1 cellular context compared by ENCODE assay signal in the genomic region with DNA sequence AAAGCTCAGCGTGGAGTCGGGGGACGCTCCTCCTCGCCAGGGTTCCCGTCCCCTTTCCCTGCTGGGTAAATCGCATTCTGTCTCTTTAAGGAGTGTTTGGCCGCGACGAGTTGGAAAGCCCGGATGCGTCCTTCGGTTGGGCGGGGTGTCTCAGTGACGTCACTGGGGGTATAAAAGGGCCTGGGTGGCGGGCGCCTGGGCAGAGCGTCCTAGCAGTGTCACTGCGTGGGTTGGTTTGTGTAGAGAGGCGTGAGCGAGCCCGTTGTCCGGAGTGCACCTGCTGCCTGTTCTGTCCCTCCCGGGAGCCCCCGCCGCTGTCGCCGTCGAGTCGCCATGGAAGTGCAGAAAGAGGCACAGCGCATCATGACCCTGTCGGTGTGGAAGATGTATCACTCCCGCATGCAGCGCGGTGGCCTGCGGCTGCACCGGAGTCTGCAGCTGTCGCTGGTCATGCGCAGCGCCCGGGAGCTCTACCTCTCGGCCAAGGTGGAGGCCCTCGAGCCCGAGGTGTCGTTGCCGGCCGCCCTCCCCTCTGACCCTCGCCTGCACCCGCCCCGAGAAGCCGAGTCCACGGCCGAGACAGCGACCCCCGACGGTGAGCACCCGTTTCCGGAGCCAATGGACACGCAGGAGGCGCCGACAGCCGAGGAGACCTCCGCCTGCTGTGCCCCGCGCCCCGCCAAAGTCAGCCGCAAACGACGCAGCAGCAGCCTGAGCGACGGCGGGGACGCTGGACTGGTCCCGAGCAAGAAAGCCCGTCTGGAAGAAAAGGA.
TF ChIP-seq lines count a peak whose summit lies in the region.

No MANE protein-coding gene starts in this region.

TF ChIP-seq in HEK293, 187 proteins besides CTCF, POLR2A, EP300 and RAD21 (continued from another document and continues in another):
- TF ChIP-seq SALL2 (tag by site-specific recombination; IDR thresholded peaks at IDR 0.05; ENCODE audit: borderline replicate concordance) (peak; percentile 57; the same call in 1 of the 2 replicates), GLIS2 (tag by site-specific recombination; IDR thresholded peaks at IDR 0.05) (peak; percentile 58), SCRT1 (tag by site-specific recombination; IDR thresholded peaks at IDR 0.05; ENCODE audit: borderline replicate concordance) (peak; percentile 79), ZNF658 (tag by site-specific recombination; IDR thresholded peaks at IDR 0.05) (no peak), ZNF558 (tag by site-specific recombination; IDR thresholded peaks at IDR 0.05) (no peak), ZNF112 (tag by site-specific recombination; IDR thresholded peaks at IDR 0.05) (no peak), ZNF791 (tag by site-specific recombination; IDR thresholded peaks at IDR 0.05) (0 out of 2 replicates have a peak, but pooled peaks have one; percentile 29), ZBTB48 (tag by site-specific recombination; IDR thresholded peaks at IDR 0.05) (0 out of 2 replicates have a peak, but pooled peaks have one; percentile 33), ZBTB20 (tag by site-specific recombination; IDR thresholded peaks at IDR 0.05) (peak; percentile 70; the same call in 1 of the 2 replicates), ZNF626 (tag by site-specific recombination; IDR thresholded peaks at IDR 0.05) (no peak), ZNF544 (tag by site-specific recombination; IDR thresholded peaks at IDR 0.05) (no peak), ZIC2 (tag by site-specific recombination; IDR thresholded peaks at IDR 0.05) (peak; percentile 88), ZNF670 (tag by site-specific recombination; IDR thresholded peaks at IDR 0.05; ENCODE audit: low read depth) (no peak), ZNF623 (tag by site-specific recombination; IDR thresholded peaks at IDR 0.05) (peak; percentile 49), ZBTB1 (tag by site-specific recombination; IDR thresholded peaks at IDR 0.05) (peak; percentile 74), IKZF3 (tag by site-specific recombination; IDR thresholded peaks at IDR 0.05) (peak; percentile 89), ZNF366 (tag by site-specific recombination; conservative IDR thresholded peaks at IDR 0.05) (0 out of 2 replicates have a peak, but pooled peaks have one; percentile 45), ZNF521 (tag by site-specific recombination; IDR thresholded peaks at IDR 0.05) (no peak), ZNF133 (tag by site-specific recombination; IDR thresholded peaks at IDR 0.05) (no peak; the same call in 1 of the 2 replicates)
- TF ChIP-seq, protein P1, sequence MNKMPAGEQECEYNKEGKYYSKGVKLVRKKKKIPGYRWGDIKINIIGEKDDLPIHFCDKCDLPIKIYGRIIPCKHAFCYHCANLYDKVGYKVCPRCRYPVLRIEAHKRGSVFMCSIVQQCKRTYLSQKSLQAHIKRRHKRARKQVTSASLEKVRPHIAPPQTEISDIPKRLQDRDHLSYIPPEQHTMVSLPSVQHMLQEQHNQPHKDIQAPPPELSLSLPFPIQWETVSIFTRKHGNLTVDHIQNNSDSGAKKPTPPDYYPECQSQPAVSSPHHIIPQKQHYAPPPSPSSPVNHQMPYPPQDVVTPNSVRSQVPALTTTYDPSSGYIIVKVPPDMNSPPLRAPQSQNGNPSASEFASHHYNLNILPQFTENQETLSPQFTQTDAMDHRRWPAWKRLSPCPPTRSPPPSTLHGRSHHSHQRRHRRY (tag by site-specific recombination; IDR thresholded peaks at IDR 0.05), result peak; percentile 39; the same call in 1 of the 2 replicates
- TF ChIP-seq, protein P2, sequence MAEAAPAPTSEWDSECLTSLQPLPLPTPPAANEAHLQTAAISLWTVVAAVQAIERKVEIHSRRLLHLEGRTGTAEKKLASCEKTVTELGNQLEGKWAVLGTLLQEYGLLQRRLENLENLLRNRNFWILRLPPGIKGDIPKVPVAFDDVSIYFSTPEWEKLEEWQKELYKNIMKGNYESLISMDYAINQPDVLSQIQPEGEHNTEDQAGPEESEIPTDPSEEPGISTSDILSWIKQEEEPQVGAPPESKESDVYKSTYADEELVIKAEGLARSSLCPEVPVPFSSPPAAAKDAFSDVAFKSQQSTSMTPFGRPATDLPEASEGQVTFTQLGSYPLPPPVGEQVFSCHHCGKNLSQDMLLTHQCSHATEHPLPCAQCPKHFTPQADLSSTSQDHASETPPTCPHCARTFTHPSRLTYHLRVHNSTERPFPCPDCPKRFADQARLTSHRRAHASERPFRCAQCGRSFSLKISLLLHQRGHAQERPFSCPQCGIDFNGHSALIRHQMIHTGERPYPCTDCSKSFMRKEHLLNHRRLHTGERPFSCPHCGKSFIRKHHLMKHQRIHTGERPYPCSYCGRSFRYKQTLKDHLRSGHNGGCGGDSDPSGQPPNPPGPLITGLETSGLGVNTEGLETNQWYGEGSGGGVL (tag by site-specific recombination; IDR thresholded peaks at IDR 0.05), result 0 out of 2 replicates have a peak, but pooled peaks have one; percentile 28
- TF ChIP-seq, protein P3, sequence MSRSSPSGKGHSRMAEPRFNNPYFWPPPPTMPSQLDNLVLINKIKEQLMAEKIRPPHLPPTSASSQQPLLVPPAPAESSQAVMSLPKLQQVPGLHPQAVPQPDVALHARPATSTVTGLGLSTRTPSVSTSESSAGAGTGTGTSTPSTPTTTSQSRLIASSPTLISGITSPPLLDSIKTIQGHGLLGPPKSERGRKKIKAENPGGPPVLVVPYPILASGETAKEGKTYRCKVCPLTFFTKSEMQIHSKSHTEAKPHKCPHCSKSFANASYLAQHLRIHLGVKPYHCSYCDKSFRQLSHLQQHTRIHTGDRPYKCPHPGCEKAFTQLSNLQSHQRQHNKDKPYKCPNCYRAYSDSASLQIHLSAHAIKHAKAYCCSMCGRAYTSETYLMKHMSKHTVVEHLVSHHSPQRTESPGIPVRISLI (tag by site-specific recombination; IDR thresholded peaks at IDR 0.05), result no peak
- TF ChIP-seq, protein P4, sequence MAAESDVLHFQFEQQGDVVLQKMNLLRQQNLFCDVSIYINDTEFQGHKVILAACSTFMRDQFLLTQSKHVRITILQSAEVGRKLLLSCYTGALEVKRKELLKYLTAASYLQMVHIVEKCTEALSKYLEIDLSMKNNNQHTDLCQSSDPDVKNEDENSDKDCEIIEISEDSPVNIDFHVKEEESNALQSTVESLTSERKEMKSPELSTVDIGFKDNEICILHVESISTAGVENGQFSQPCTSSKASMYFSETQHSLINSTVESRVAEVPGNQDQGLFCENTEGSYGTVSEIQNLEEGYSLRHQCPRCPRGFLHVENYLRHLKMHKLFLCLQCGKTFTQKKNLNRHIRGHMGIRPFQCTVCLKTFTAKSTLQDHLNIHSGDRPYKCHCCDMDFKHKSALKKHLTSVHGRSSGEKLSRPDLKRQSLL (tag by site-specific recombination; IDR thresholded peaks at IDR 0.05), result 0 out of 2 replicates have a peak, but pooled peaks have one; percentile 38
- TF ChIP-seq, protein P5, sequence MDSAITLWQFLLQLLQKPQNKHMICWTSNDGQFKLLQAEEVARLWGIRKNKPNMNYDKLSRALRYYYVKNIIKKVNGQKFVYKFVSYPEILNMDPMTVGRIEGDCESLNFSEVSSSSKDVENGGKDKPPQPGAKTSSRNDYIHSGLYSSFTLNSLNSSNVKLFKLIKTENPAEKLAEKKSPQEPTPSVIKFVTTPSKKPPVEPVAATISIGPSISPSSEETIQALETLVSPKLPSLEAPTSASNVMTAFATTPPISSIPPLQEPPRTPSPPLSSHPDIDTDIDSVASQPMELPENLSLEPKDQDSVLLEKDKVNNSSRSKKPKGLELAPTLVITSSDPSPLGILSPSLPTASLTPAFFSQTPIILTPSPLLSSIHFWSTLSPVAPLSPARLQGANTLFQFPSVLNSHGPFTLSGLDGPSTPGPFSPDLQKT (IDR thresholded peaks at IDR 0.05; ENCODE audit: borderline replicate concordance, low read depth, low read length), result no peak
- TF ChIP-seq, protein P6, sequence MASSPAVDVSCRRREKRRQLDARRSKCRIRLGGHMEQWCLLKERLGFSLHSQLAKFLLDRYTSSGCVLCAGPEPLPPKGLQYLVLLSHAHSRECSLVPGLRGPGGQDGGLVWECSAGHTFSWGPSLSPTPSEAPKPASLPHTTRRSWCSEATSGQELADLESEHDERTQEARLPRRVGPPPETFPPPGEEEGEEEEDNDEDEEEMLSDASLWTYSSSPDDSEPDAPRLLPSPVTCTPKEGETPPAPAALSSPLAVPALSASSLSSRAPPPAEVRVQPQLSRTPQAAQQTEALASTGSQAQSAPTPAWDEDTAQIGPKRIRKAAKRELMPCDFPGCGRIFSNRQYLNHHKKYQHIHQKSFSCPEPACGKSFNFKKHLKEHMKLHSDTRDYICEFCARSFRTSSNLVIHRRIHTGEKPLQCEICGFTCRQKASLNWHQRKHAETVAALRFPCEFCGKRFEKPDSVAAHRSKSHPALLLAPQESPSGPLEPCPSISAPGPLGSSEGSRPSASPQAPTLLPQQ (tag by site-specific recombination; IDR thresholded peaks at IDR 0.05), result peak; percentile 46
- TF ChIP-seq, protein P7, sequence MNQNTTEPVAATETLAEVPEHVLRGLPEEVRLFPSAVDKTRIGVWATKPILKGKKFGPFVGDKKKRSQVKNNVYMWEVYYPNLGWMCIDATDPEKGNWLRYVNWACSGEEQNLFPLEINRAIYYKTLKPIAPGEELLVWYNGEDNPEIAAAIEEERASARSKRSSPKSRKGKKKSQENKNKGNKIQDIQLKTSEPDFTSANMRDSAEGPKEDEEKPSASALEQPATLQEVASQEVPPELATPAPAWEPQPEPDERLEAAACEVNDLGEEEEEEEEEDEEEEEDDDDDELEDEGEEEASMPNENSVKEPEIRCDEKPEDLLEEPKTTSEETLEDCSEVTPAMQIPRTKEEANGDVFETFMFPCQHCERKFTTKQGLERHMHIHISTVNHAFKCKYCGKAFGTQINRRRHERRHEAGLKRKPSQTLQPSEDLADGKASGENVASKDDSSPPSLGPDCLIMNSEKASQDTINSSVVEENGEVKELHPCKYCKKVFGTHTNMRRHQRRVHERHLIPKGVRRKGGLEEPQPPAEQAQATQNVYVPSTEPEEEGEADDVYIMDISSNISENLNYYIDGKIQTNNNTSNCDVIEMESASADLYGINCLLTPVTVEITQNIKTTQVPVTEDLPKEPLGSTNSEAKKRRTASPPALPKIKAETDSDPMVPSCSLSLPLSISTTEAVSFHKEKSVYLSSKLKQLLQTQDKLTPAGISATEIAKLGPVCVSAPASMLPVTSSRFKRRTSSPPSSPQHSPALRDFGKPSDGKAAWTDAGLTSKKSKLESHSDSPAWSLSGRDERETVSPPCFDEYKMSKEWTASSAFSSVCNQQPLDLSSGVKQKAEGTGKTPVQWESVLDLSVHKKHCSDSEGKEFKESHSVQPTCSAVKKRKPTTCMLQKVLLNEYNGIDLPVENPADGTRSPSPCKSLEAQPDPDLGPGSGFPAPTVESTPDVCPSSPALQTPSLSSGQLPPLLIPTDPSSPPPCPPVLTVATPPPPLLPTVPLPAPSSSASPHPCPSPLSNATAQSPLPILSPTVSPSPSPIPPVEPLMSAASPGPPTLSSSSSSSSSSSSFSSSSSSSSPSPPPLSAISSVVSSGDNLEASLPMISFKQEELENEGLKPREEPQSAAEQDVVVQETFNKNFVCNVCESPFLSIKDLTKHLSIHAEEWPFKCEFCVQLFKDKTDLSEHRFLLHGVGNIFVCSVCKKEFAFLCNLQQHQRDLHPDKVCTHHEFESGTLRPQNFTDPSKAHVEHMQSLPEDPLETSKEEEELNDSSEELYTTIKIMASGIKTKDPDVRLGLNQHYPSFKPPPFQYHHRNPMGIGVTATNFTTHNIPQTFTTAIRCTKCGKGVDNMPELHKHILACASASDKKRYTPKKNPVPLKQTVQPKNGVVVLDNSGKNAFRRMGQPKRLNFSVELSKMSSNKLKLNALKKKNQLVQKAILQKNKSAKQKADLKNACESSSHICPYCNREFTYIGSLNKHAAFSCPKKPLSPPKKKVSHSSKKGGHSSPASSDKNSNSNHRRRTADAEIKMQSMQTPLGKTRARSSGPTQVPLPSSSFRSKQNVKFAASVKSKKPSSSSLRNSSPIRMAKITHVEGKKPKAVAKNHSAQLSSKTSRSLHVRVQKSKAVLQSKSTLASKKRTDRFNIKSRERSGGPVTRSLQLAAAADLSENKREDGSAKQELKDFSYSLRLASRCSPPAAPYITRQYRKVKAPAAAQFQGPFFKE (tag by site-specific recombination; IDR thresholded peaks at IDR 0.05; ENCODE audit: borderline replicate concordance), result peak; percentile 99; the same call in 1 of the 2 replicates
- TF ChIP-seq, protein P8, sequence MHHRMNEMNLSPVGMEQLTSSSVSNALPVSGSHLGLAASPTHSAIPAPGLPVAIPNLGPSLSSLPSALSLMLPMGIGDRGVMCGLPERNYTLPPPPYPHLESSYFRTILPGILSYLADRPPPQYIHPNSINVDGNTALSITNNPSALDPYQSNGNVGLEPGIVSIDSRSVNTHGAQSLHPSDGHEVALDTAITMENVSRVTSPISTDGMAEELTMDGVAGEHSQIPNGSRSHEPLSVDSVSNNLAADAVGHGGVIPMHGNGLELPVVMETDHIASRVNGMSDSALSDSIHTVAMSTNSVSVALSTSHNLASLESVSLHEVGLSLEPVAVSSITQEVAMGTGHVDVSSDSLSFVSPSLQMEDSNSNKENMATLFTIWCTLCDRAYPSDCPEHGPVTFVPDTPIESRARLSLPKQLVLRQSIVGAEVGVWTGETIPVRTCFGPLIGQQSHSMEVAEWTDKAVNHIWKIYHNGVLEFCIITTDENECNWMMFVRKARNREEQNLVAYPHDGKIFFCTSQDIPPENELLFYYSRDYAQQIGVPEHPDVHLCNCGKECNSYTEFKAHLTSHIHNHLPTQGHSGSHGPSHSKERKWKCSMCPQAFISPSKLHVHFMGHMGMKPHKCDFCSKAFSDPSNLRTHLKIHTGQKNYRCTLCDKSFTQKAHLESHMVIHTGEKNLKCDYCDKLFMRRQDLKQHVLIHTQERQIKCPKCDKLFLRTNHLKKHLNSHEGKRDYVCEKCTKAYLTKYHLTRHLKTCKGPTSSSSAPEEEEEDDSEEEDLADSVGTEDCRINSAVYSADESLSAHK (tag by site-specific recombination; IDR thresholded peaks at IDR 0.05), result peak; percentile 68
- TF ChIP-seq, protein P9, sequence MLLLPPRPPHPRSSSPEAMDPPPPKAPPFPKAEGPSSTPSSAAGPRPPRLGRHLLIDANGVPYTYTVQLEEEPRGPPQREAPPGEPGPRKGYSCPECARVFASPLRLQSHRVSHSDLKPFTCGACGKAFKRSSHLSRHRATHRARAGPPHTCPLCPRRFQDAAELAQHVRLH (tag by site-specific recombination; IDR thresholded peaks at IDR 0.05), result peak; percentile 34; the same call in 1 of the 2 replicates
- TF ChIP-seq, protein P10, sequence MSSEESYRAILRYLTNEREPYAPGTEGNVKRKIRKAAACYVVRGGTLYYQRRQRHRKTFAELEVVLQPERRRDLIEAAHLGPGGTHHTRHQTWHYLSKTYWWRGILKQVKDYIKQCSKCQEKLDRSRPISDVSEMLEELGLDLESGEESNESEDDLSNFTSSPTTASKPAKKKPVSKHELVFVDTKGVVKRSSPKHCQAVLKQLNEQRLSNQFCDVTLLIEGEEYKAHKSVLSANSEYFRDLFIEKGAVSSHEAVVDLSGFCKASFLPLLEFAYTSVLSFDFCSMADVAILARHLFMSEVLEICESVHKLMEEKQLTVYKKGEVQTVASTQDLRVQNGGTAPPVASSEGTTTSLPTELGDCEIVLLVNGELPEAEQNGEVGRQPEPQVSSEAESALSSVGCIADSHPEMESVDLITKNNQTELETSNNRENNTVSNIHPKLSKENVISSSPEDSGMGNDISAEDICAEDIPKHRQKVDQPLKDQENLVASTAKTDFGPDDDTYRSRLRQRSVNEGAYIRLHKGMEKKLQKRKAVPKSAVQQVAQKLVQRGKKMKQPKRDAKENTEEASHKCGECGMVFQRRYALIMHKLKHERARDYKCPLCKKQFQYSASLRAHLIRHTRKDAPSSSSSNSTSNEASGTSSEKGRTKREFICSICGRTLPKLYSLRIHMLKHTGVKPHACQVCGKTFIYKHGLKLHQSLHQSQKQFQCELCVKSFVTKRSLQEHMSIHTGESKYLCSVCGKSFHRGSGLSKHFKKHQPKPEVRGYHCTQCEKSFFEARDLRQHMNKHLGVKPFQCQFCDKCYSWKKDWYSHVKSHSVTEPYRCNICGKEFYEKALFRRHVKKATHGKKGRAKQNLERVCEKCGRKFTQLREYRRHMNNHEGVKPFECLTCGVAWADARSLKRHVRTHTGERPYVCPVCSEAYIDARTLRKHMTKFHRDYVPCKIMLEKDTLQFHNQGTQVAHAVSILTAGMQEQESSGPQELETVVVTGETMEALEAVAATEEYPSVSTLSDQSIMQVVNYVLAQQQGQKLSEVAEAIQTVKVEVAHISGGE (tag by site-specific recombination; conservative IDR thresholded peaks at IDR 0.05; ENCODE audit: low read depth), result peak; percentile 54
